ENCODE assay signal across 8 cellular contexts in genomic region chr9:32384364-32385134, GRCh38.
DNase-seq lines count a peak whose midpoint lies in the region; ATAC-seq and TF ChIP-seq lines count a peak whose summit lies in the region.

Gene ACO1 (plus strand): TSS chr9:32384643. CDS start chr9:32405507, 20,864 bp downstream.

- H3K4me3 ChIP-seq in AG04449 (ENCODE audit: low read depth, low read length) (peak within 1 kb of the TSS; percentile 85), cardiac fibroblast (replicated peaks in 1 of 2; ENCODE audit: low read depth in 2 of 2, low read length in 2 of 2) (peak within 1 kb of the TSS; percentile 80 to 88)

- POLR2A ChIA-PET in AG04449 (lab: Yijun Ruan, JAX): interaction anchor here (0.6 to 2.0 kb wide), 12 partner anchors 10 to 642 kb away, joined by 3 to 12 read pairs (median 5); partner anchors contain the start of genes NDUFB6 and SMIM27

- no peak for DNase-seq in AG04449 (ENCODE audit: low read depth, low spot score)
- peak; percentile 56 for DNase-seq in NCI-H2171 treated with DMSO at 0.1 percent for 48 hours (lab: John Stamatoyannopoulos, UW)
- DNase-seq in activated CD4-positive, CD25-positive, alpha-beta regulatory T cell (lab: John Stamatoyannopoulos, UW): peak; percentile 64 to 75 (median 67)
- peak; percentile 83 to 92 for DNase-seq in cardiac fibroblast (ENCODE audit: low read depth in 2 of 2)
- peak; percentile 88 for DNase-seq in iris pigment epithelial cell (ENCODE audit: low read depth)
- peak; percentile 68 to 84 for DNase-seq in stimulated activated CD4-positive, alpha-beta T cell treated with anti-CD3 and anti-CD28 coated beads, Interleukin-12 subunit alpha, Interleukin-12 subunit beta, amount 100 ng/mL, for 24 hours (ENCODE audit: low read depth in 2 of 2)

- TF ChIP-seq CTCF in AG04449 (IDR thresholded peaks at IDR 0.05; ENCODE audit: insufficient read depth, low read length, missing control alignments) (no peak), cardiac fibroblast (IDR thresholded peaks at IDR 0.05; ENCODE audit: low read depth, low read length) (no peak)

- ATAC-seq in GM18858 (IDR thresholded peaks at IDR 0.05; ENCODE audit: unreplicated experiment) (peak; percentile 95), HG03064 (IDR thresholded peaks at IDR 0.05; ENCODE audit: low read depth, unreplicated experiment) (peak; percentile 98)

- CTCF ChIA-PET in AG04449 (lab: Yijun Ruan, JAX): interaction anchor here (1.1 to 7.5 kb wide), 14 partner anchors 8 to 584 kb away, joined by 3 to 210 read pairs (median 8); partner anchors contain the start of gene NDUFB6
